12 cellular contexts compared by ENCODE assay signal in the genomic region with DNA sequence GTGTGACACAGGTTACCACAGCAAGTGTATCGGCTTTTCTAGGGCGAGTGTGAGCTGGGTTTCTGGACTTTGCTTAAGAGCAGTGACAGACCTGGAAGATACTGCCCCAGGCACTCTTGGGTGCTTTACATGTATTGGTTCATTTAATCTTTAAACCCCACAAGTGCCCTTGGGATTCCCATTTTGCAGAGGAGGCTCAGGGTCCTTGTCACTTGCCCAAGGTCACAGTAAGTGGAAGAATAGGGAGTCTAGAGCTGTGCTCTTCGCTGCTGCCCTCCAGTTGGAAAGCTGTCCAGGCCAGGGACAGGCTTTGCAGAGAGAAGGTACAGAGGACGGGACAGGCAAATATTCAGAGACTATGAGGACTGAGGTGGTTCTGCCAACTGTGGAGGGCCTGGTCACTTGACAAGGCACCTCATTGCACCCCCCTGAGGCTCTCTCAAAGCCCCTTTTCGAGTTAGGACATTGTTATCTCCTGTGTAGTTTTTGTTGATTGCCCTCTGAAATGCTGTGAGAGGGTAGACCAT. TPM values are rescaled to one million over a fixed set of nuclear protein-coding genes. Genes with fewer than 3 reads are reported as not detected.
DNase-seq lines count a peak whose midpoint lies in the region; ATAC-seq, FAIRE-seq and TF ChIP-seq lines count a peak whose summit lies in the region.
"Had no signal": no experiment of that assay in that cellular context is flagged by ENCODE, and none has a peak within 500 bp of the region (broad histone marks: within the 10 kb centered on the region; RNA-seq: fewer than 3 reads in every experiment).

No MANE protein-coding gene starts in this region.

- H3K36me3 ChIP-seq in A673 (ENCODE audit: insufficient read depth, low read length, poor library complexity, severe bottlenecking) (peaks cover 37% of the 10 kb centered on the region), GM12878 (ENCODE audit: control insufficient read depth in 2 of 2, insufficient read depth in 2 of 2, low read length in 1 of 2) (peaks cover 7 to 12% of the 10 kb centered on the region in 2 experiments)
- H3K36me3 ChIP-seq: gastrocnemius medialis had no signal

- H3K9ac ChIP-seq in GM12878 (ENCODE audit: control insufficient read depth, insufficient read depth, low read length), result no peak overlapping the region

- intact Hi-C loops in A673 (cut with micrococcal nuclease; ENCODE audit: unreplicated experiment), result no loop called here
- intact Hi-C loops in GM12878 (cut with micrococcal nuclease; ENCODE audit: unreplicated experiment), result loop anchor here (5.0 kb wide), 1 partner anchor 36 kb away; no protein-coding TSS in a partner anchor

- ATAC-seq in GM12878 (no peak), GM21529 (IDR thresholded peaks at IDR 0.05; ENCODE audit: unreplicated experiment) (no peak), HG02571 (IDR thresholded peaks at IDR 0.05; ENCODE audit: unreplicated experiment) (no peak)
- no peak for ATAC-seq in naive thymus-derived CD8-positive, alpha-beta T cell
- ATAC-seq: gastrocnemius medialis, left ventricle myocardium superior had no signal

- H3K27ac ChIP-seq in A673 (ENCODE audit: low read depth, low read length, poor library complexity, severe bottlenecking), result peak overlapping the region; percentile 37
- no peak overlapping the region for H3K27ac ChIP-seq in GM12878 (ENCODE audit: control insufficient read depth, insufficient read depth)
- H3K27ac ChIP-seq: gastrocnemius medialis had no signal

- no peak for TF ChIP-seq POLR2A in GM12878 (IDR thresholded peaks at IDR 0.05; ENCODE audit: low read depth, low read length)

- no peak for FAIRE-seq in GM12878 (lab: Jason Lieb, UNC)

- no peaks in the 10 kb centered on the region for H3K27me3 Mint-ChIP-seq in naive thymus-derived CD8-positive, alpha-beta T cell

- H3K9me3 Mint-ChIP-seq in naive thymus-derived CD8-positive, alpha-beta T cell, result no peaks in the 10 kb centered on the region

- H3K4me1 ChIP-seq in A673 (ENCODE audit: insufficient read depth, low read length, poor library complexity, severe bottlenecking) (no peaks in the 10 kb centered on the region), GM12878 (ENCODE audit: control insufficient read depth, insufficient read depth, low read length) (peaks cover 19% of the 10 kb centered on the region)

- H3K4me3 ChIP-seq in A673 (ENCODE audit: low read depth, low read length, poor library complexity, severe bottlenecking) (no peak overlapping the region), GM12878 (no peak overlapping the region)
- H3K4me3 ChIP-seq: coronary artery, gastrocnemius medialis had no signal

- CTCF ChIA-PET in A673 (lab: Charles Lee) (no interaction called here), GM12878 (lab: Yijun Ruan, JAX) (interaction anchor here (2.5 to 4.4 kb wide), 5 partner anchors 10 to 59 kb away, joined by 11 to 28 read pairs (median 20); no protein-coding TSS in a partner anchor)

- RAD21 ChIA-PET in GM12878 (lab: Charles Lee; ENCODE audit: unreplicated experiment), result interaction anchor here (2.9 kb wide), 1 partner anchor 56 kb away, joined by 23 read pairs; no protein-coding TSS in a partner anchor

- no peak for TF ChIP-seq EP300 in GM12878 (IDR thresholded peaks at IDR 0.05; ENCODE audit: borderline replicate concordance in 1 of 2, control insufficient read depth in 1 of 2, low read depth in 2 of 2, low read length in 2 of 2)

- 88% methylated on average over 5 of the region's 5 CpGs for WGBS in GM12878 (ENCODE audit: insufficient coverage, insufficient replicate concordance, low lambda C conversion rate, missing lambda C conversion rate)

- peak overlapping the region in 9 of 10 donors; percentile 15 to 82 (median 64) for H3K4me3 Mint-ChIP-seq in naive thymus-derived CD8-positive, alpha-beta T cell

- POLR2A ChIA-PET in A673 (lab: Charles Lee; ENCODE audit: low non-redundant PET) (no interaction called here), GM12878 (lab: Charles Lee) (interaction anchor here (2.4 kb wide), 1 partner anchor 22 kb away, joined by 7 read pairs; no protein-coding TSS in a partner anchor)
- POLR2A ChIA-PET in naive thymus-derived CD8-positive, alpha-beta T cell (lab: Charles Lee), result interaction anchor here (0.6 to 11.5 kb wide), 10 partner anchors 11 to 75 kb away, joined by 3 to 185 read pairs (median 16); a partner anchor contains a TSS

- H2AFZ ChIP-seq in GM12878 (ENCODE audit: control insufficient read depth, low read depth, low read length), result no peak overlapping the region

- BruUV-seq in A673 (replicated peaks; lab: Mats Ljungman, UMichigan), result no TSS peak
- BruUV-seq in GM12878 (replicated peaks; lab: Mats Ljungman, UMichigan), result TSS peak; percentile 26

- SMC1A ChIA-PET in GM12878 (lab: Charles Lee; ENCODE audit: uncharacterized antibody, unreplicated experiment), result interaction anchor here (0.6 to 3.7 kb wide), 6 partner anchors 10 to 58 kb away, joined by 3 to 20 read pairs (median 3); no protein-coding TSS in a partner anchor

- peak overlapping the region; percentile 90 to 99 (median 96) for H3K27ac Mint-ChIP-seq in naive thymus-derived CD8-positive, alpha-beta T cell

- H3K4me2 ChIP-seq in GM12878 (ENCODE audit: control insufficient read depth, insufficient read depth), result no peak overlapping the region

- H3K27me3 ChIP-seq in A673 (replicated peaks; ENCODE audit: insufficient read depth, low read depth, low read length, poor library complexity), result no peaks in the 10 kb centered on the region
- H3K27me3 ChIP-seq in GM12878 (replicated peaks in 1 of 2; ENCODE audit: control insufficient read depth in 2 of 2, insufficient read depth in 2 of 2, low read length in 1 of 2), result no peaks in the 10 kb centered on the region
- H3K27me3 ChIP-seq: gastrocnemius medialis had no signal

- H3K9me3 ChIP-seq in A673 (ENCODE audit: low read depth, low read length, poor library complexity, severe bottlenecking), result no peaks in the 10 kb centered on the region
- no peaks in the 10 kb centered on the region for H3K9me3 ChIP-seq in GM12878 (replicated peaks; ENCODE audit: control insufficient read depth, insufficient read depth, low read length)
- H3K9me3 ChIP-seq: gastrocnemius medialis had no signal

- no peaks in the 10 kb centered on the region; the same call in none of the 2 replicates for H3K79me2 ChIP-seq in GM12878 (ENCODE audit: control insufficient read depth, insufficient read depth, low read length)

- no peak for TF ChIP-seq RAD21 in GM12878 (IDR thresholded peaks at IDR 0.05; ENCODE audit: insufficient read depth, low read depth, low read length)

- no peaks in the 10 kb centered on the region for H4K20me1 ChIP-seq in GM12878 (ENCODE audit: control insufficient read depth, insufficient read depth)

- no peak for TF ChIP-seq CTCF in A673 (conservative IDR thresholded peaks at IDR 0.05; ENCODE audit: low read depth, low read length)
- TF ChIP-seq CTCF in GM12878 (IDR thresholded peaks at IDR 0.05 in 2 of 3, conservative IDR thresholded peaks at IDR 0.05 in 1 of 3; ENCODE audit: control insufficient read depth in 2 of 3, extremely low read depth in 1 of 3, insufficient read depth in 1 of 3, low read depth in 3 of 3, low read length in 3 of 3), result no peak

- peaks cover 0 to 6% (median 0%) of the 10 kb centered on the region in 3 donors for H3K36me3 Mint-ChIP-seq in naive thymus-derived CD8-positive, alpha-beta T cell

- H3K4me1 Mint-ChIP-seq in naive thymus-derived CD8-positive, alpha-beta T cell, result peaks cover 28 to 86% (median 73%) of the 10 kb centered on the region in 4 donors

- in situ Hi-C loops in GM12878 (cut with MboI), result no loop called here

- DNase-seq in A673 (ENCODE audit: low spot score), result no peak
- DNase-seq in HT-29 (ENCODE audit: low spot score), result peak; percentile 50
- DNase-seq in GM12878 (ENCODE audit: low read depth, low spot score), result no peak
- no peak for DNase-seq in naive thymus-derived CD8-positive, alpha-beta T cell
- no peak for DNase-seq in AML-193 (lab: John Stamatoyannopoulos, UW)
- DNase-seq in retina, result no peak
- DNase-seq: gastrocnemius medialis, left ventricle myocardium superior, NCI-H82 had no signal

RNA-seq across cellular contexts. Expression of a gene that starts 42.4 kb away (rescaled TPM):
- 2.7 and 3.7 TPM in 2 replicates for total RNA-seq in A673 (2021)
- 51.0 and 56.4 TPM in 2 replicates for total RNA-seq in HT-29 (2014; rRNA removed; shearing (Covaris generic))
- 12.0 and 13.5 TPM in 2 replicates for total RNA-seq in GM12878 (2013; cell fraction: nucleolus; rRNA removed)
- total RNA-seq in GM12878 (2014; rRNA removed), result 14.0 and 15.2 TPM in 2 replicates
- total RNA-seq in GM12878 (2014; rRNA removed; fragmentation: Illumina TruSeq; extraction: Trizol), result 6.2 and 6.5 TPM in 2 replicates
- total RNA-seq in GM12878 (2021), result 17.9 and 18.1 TPM in 2 replicates
- polyA plus RNA-seq in GM12878 (2011; ENCODE audit: low read depth), result 2.0 TPM
- polyA plus RNA-seq in GM12878 (2011; rRNA removed), result 5.2 and 7.6 TPM in 2 replicates
- 11.6 and 16.6 TPM in 2 replicates for polyA plus RNA-seq in GM12878 (2011; cell fraction: cytosol; rRNA removed)
- 17.5 and 18.4 TPM in 2 replicates for polyA plus RNA-seq in GM12878 (2011; cell fraction: nucleus; rRNA removed)
- 13.0 and 15.8 TPM in 2 replicates for polyA plus RNA-seq in GM12878 (2012)
- 0.24 and 2.2 TPM in 2 replicates for polyA plus RNA-seq in GM12878 (2014; fragmentation: Illumina TruSeq; extraction: Trizol)
- under 1 TPM; 0.10 to 0.27 TPM for polyA plus RNA-seq in GM12878 (2014; fragmentation: Nextera tagmentation; extraction: Ambion mirVana)
- polyA plus RNA-seq in GM12878 (2014; rRNA removed), result 17.2 and 21.2 TPM in 2 replicates
- 1 to 10 TPM; 7.5 to 7.8 TPM for polyA plus RNA-seq in GM12878 (2016; fragmentation: Nextera tagmentation; extraction: Ambion mirVana)
- polyA minus RNA-seq in GM12878 (2011; rRNA and poly(A)+ RNA removed), result 4.2 and 8.8 TPM in 2 replicates
- polyA minus RNA-seq in GM12878 (2011; cell fraction: cytosol; rRNA and poly(A)+ RNA removed), result 7.2 and 9.5 TPM in 2 replicates
- polyA minus RNA-seq in GM12878 (2011; cell fraction: nucleus; rRNA and poly(A)+ RNA removed), result 5.4 and 8.3 TPM in 2 replicates
- total RNA-seq in naive thymus-derived CD8-positive, alpha-beta T cell, result 10 to 100 TPM; 37.0 to 37.4 TPM
- 10 to 100 TPM in 1 of 3 donors, 1 to 10 TPM in 2; 7.2 to 13.0 (median 7.3) TPM for polyA plus RNA-seq in naive thymus-derived CD8-positive, alpha-beta T cell

RNA-seq across cellular contexts. Expression of a gene that starts 57.9 kb away (rescaled TPM):
- total RNA-seq in A673 (2021) (302 and 314 TPM in 2 replicates), GM12878 (2014; rRNA removed) (136 and 148 TPM in 2 replicates), GM12878 (2014; rRNA removed; fragmentation: Illumina TruSeq; extraction: Trizol) (141 and 150 TPM in 2 replicates), GM12878 (2021) (143 and 146 TPM in 2 replicates)
- 220 and 231 TPM in 2 replicates for total RNA-seq in HT-29 (2014; rRNA removed; shearing (Covaris generic))
- 53.9 and 56.9 TPM in 2 replicates for total RNA-seq in GM12878 (2013; cell fraction: nucleolus; rRNA removed)
- polyA plus RNA-seq in GM12878 (2011; ENCODE audit: low read depth), result 73.1 TPM
- polyA plus RNA-seq in GM12878 (2011; rRNA removed) (136 and 184 TPM in 2 replicates), GM12878 (2014; fragmentation: Illumina TruSeq; extraction: Trizol) (191 and 244 TPM in 2 replicates), GM12878 (2014; fragmentation: Nextera tagmentation; extraction: Ambion mirVana) (10 to 100 TPM; 62.0 to 90.0 TPM), GM12878 (2014; rRNA removed) (167 and 180 TPM in 2 replicates), GM12878 (2016; fragmentation: Nextera tagmentation; extraction: Ambion mirVana) (100 to 1,000 TPM; 230 to 246 TPM)
- polyA plus RNA-seq in GM12878 (2011; cell fraction: cytosol; rRNA removed), result 131 and 137 TPM in 2 replicates
- 56.9 and 73.1 TPM in 2 replicates for polyA plus RNA-seq in GM12878 (2011; cell fraction: nucleus; rRNA removed)
- 81.5 and 82.4 TPM in 2 replicates for polyA plus RNA-seq in GM12878 (2012)
- 63.4 and 92.7 TPM in 2 replicates for polyA minus RNA-seq in GM12878 (2011; rRNA and poly(A)+ RNA removed)
- polyA minus RNA-seq in GM12878 (2011; cell fraction: cytosol; rRNA and poly(A)+ RNA removed), result 24.5 and 33.5 TPM in 2 replicates
- 8.8 and 14.9 TPM in 2 replicates for polyA minus RNA-seq in GM12878 (2011; cell fraction: nucleus; rRNA and poly(A)+ RNA removed)
- total RNA-seq in naive thymus-derived CD8-positive, alpha-beta T cell, result 10 to 100 TPM; 44.5 to 45.6 TPM
- polyA plus RNA-seq in naive thymus-derived CD8-positive, alpha-beta T cell, result 100 to 1,000 TPM; 158 to 174 (median 159) TPM
